19 cellular contexts compared by ENCODE assay signal in the genomic region with DNA sequence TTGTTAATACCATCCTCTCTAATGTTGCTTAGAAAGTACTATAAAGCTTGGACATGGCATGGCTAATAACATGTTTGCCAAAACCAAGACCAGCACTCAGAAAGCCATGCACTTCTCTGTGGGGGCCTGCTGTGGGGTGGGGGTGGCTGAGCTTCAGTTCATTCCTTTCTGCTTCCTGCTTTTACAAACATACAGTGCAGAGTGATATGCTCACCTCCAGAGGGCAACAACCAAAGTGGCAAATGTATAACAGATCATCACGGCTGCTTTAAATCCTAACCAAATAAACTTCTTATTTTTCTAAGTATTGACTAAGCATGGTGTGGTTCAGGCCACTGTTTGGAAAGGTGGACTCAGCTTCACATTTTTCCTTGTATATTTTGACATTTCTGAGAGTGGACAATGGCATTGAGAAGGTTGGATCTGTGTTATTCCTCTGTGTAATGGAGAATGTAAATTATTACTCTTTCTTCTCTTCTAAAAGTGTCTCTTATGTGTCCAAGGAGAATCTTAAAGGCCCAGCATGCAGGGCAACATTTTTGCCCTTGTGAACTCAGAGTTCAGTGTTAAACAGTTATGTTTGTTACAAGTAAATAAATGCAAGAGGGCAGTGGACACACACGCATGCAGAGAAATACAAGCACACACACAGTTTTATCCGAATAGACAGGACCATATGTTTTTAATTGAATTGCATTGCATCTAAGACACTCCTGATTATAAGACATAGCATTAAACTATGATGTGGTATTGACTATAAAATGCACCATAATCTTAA.
A peak's percentile ranks its signal among the peaks of the same experiment; 100 is the strongest.
DNase-seq lines count a peak whose midpoint lies in the region; ATAC-seq, FAIRE-seq and TF ChIP-seq lines count a peak whose summit lies in the region.
"Had no signal": no experiment of that assay in that cellular context is flagged by ENCODE, and none has a peak within 500 bp of the region (broad histone marks: within the 10 kb centered on the region; RNA-seq: fewer than 3 reads in every experiment).

No MANE protein-coding gene starts in this region.

- no peak for TF ChIP-seq EP300 in A549 (IDR thresholded peaks at IDR 0.05)

- H3K9me2 ChIP-seq in GM23338 (ENCODE audit: insufficient read depth) (no peaks in the 10 kb centered on the region; the same call in 1 of the 2 replicates), PC-9 (ENCODE audit: insufficient read depth) (no peaks in the 10 kb centered on the region)

- CTCF ChIA-PET in A549 (lab: Yijun Ruan, JAX) = interaction anchor here (0.8 to 3.4 kb wide), 7 partner anchors 9 to 230 kb away, joined by 3 to 22 read pairs (median 5); no protein-coding TSS in a partner anchor
- CTCF ChIA-PET in PC-9 (lab: Charles Lee) = no interaction called here
- CTCF ChIA-PET in mammary epithelial cell (lab: Charles Lee; ENCODE audit: low non-redundant PET) = no interaction called here

- H3K4me2 ChIP-seq in A549 = no peak overlapping the region
- no peak overlapping the region for H3K4me2 ChIP-seq in GM23338
- no peak overlapping the region for H3K4me2 ChIP-seq in PC-9
- H3K4me2 ChIP-seq in mammary epithelial cell (ENCODE audit: insufficient read depth, low read depth, low read length) = no peak overlapping the region
- H3K4me2 ChIP-seq: smooth muscle cell had no signal

- H3K9me3 ChIP-seq in A549 = no peaks in the 10 kb centered on the region
- H3K9me3 ChIP-seq in PC-9 (ENCODE audit: insufficient read depth, low read depth) = no peaks in the 10 kb centered on the region
- no peaks in the 10 kb centered on the region for H3K9me3 ChIP-seq in mammary epithelial cell (replicated peaks; ENCODE audit: insufficient read depth, low read length)
- H3K9me3 ChIP-seq in tibial artery = no peaks in the 10 kb centered on the region
- H3K9me3 ChIP-seq: gastrocnemius medialis had no signal

- no peaks in the 10 kb centered on the region for H3K9me3 Mint-ChIP-seq in GM23338
- H3K9me3 Mint-ChIP-seq in stimulated activated memory B cell treated with anti-CD40 and anti-IgM and Interleukin-4, amounts not matched to agents 10 μg/mL and 1 μg/mL and 100 μg/mL, for 72 hours = no peaks in the 10 kb centered on the region
- H3K9me3 Mint-ChIP-seq: activated naive CD4-positive, alpha-beta T cell treated with anti-CD3 and anti-CD28 coated beads, Interleukin-2, amount 10 ng/mL, durations not matched to agents 7 days and 5 days had no signal

- TF ChIP-seq CTCF in A549 (IDR thresholded peaks at IDR 0.05) = peak; percentile 6; the same call in 1 of the 3 replicates
- peak; percentile 29 to 41; a peak in 3 of 4 replicates for TF ChIP-seq CTCF in GM23338 (conservative IDR thresholded peaks at IDR 0.05; ENCODE audit: low read depth in 2 of 2)
- TF ChIP-seq CTCF in PC-9 (conservative IDR thresholded peaks at IDR 0.05) = peak; percentile 20; the same call in 1 of the 2 replicates
- peak; percentile 36 for TF ChIP-seq CTCF in epithelial cell of proximal tubule (conservative IDR thresholded peaks at IDR 0.05; ENCODE audit: low read depth, low read length)
- no peak for TF ChIP-seq CTCF in mammary epithelial cell (conservative IDR thresholded peaks at IDR 0.05 in 1 of 2, IDR thresholded peaks at IDR 0.05 in 1 of 2; ENCODE audit: extremely low read depth in 1 of 2, insufficient read depth in 1 of 2, low read depth in 1 of 2, low read length in 2 of 2)
- TF ChIP-seq CTCF in tibial artery (IDR thresholded peaks at IDR 0.05) = no peak

- H4K20me1 ChIP-seq in GM23338 (replicated peaks; ENCODE audit: insufficient read depth) = no peaks in the 10 kb centered on the region
- H4K20me1 ChIP-seq in PC-9 (ENCODE audit: insufficient read depth) = no peaks in the 10 kb centered on the region
- H4K20me1 ChIP-seq in mammary epithelial cell (ENCODE audit: insufficient read depth, low read length) = no peaks in the 10 kb centered on the region

- H3K4me3 ChIP-seq in A549 (no peak overlapping the region), GM23338 (no peak overlapping the region), PC-9 (no peak overlapping the region), epithelial cell of proximal tubule (ENCODE audit: low read depth, low read length) (no peak overlapping the region), mammary epithelial cell (replicated peaks in 1 of 3; ENCODE audit: insufficient read depth in 1 of 3, low read depth in 2 of 3, low read length in 3 of 3) (no peak overlapping the region), tibial artery (no peak overlapping the region)
- H3K4me3 ChIP-seq: cardiac muscle cell, gastrocnemius medialis, smooth muscle cell had no signal

- H3K27ac ChIP-seq in A549 (no peak overlapping the region), GM23338 (ENCODE audit: low read depth) (no peak overlapping the region), PC-9 (no peak overlapping the region), mammary epithelial cell (ENCODE audit: insufficient read depth, low read depth, low read length) (no peak overlapping the region), tibial artery (no peak overlapping the region)
- H3K27ac ChIP-seq: cardiac muscle cell, gastrocnemius medialis had no signal

- no TSS peak for BruUV-seq in PC-9 (replicated peaks; lab: Mats Ljungman, UMichigan)
- no TSS peak for BruUV-seq in mammary epithelial cell (replicated peaks; lab: Mats Ljungman, UMichigan)

- no peak for TF ChIP-seq RAD21 in A549 (conservative IDR thresholded peaks at IDR 0.05 in 1 of 2, IDR thresholded peaks at IDR 0.05 in 1 of 2)

- H3K27me3 ChIP-seq in GM23338 (ENCODE audit: insufficient read depth) (no peaks in the 10 kb centered on the region), PC-9 (ENCODE audit: insufficient read depth, low read depth) (no peaks in the 10 kb centered on the region), mammary epithelial cell (ENCODE audit: insufficient read depth, low read length) (no peaks in the 10 kb centered on the region), tibial artery (no peaks in the 10 kb centered on the region)
- H3K27me3 ChIP-seq: cardiac muscle cell, gastrocnemius medialis had no signal

- 44% methylated on average over 3 of the region's 3 CpGs for WGBS in A549 (ENCODE audit: missing lambda C conversion rate)
- WGBS in mammary epithelial cell (ENCODE audit: low coverage, missing lambda C conversion rate) = 84% methylated on average over 3 of the region's 3 CpGs

- H3K36me3 ChIP-seq in GM23338 (ENCODE audit: insufficient read depth) = no peaks in the 10 kb centered on the region
- no peaks in the 10 kb centered on the region for H3K36me3 ChIP-seq in PC-9 (ENCODE audit: low read depth)
- no peaks in the 10 kb centered on the region for H3K36me3 ChIP-seq in mammary epithelial cell (ENCODE audit: insufficient read depth, low read length)
- H3K36me3 ChIP-seq in tibial artery = no peaks in the 10 kb centered on the region
- H3K36me3 ChIP-seq: cardiac muscle cell, gastrocnemius medialis had no signal

- no peak for FAIRE-seq in A549 (lab: Jason Lieb, UNC)
- FAIRE-seq: GM12892 had no signal

- no peak overlapping the region for H3K27ac Mint-ChIP-seq in GM23338
- no peak overlapping the region for H3K27ac Mint-ChIP-seq in stimulated activated memory B cell treated with anti-CD40 and anti-IgM and Interleukin-4, amounts not matched to agents 10 μg/mL and 1 μg/mL and 100 μg/mL, for 72 hours
- H3K27ac Mint-ChIP-seq: activated naive CD4-positive, alpha-beta T cell treated with anti-CD3 and anti-CD28 coated beads, Interleukin-2, amount 10 ng/mL, durations not matched to agents 7 days and 5 days had no signal

- ATAC-seq in A549 = peak; percentile 74 to 83; a peak in 5 of 6 replicates
- peak; percentile 46 for ATAC-seq in GM23338
- ATAC-seq in stimulated activated memory B cell treated with anti-CD40 and anti-IgM and Interleukin-4, amounts not matched to agents 10 μg/mL and 1 μg/mL and 100 μg/mL, for 72 hours = no peak
- ATAC-seq: gastrocnemius medialis had no signal

- no peak overlapping the region for H3K4me3 Mint-ChIP-seq in GM23338
- no peak overlapping the region for H3K4me3 Mint-ChIP-seq in stimulated activated memory B cell treated with anti-CD40 and anti-IgM and Interleukin-4, amounts not matched to agents 10 μg/mL and 1 μg/mL and 100 μg/mL, for 72 hours
- H3K4me3 Mint-ChIP-seq: activated naive CD4-positive, alpha-beta T cell treated with anti-CD3 and anti-CD28 coated beads, Interleukin-2, amount 10 ng/mL, durations not matched to agents 7 days and 5 days had no signal

- peaks cover 22% of the 10 kb centered on the region; the same call in 2 of the 3 replicates for H3K4me1 Mint-ChIP-seq in GM23338
- no peaks in the 10 kb centered on the region for H3K4me1 Mint-ChIP-seq in stimulated activated memory B cell treated with anti-CD40 and anti-IgM and Interleukin-4, amounts not matched to agents 10 μg/mL and 1 μg/mL and 100 μg/mL, for 72 hours
- H3K4me1 Mint-ChIP-seq: activated naive CD4-positive, alpha-beta T cell treated with anti-CD3 and anti-CD28 coated beads, Interleukin-2, amount 10 ng/mL, durations not matched to agents 7 days and 5 days had no signal

- no peak overlapping the region for H3K9ac ChIP-seq in mammary epithelial cell (ENCODE audit: insufficient read depth, low read length)

- H3K4me1 ChIP-seq in A549 (no peaks in the 10 kb centered on the region), GM23338 (ENCODE audit: insufficient read depth) (peaks cover 12% of the 10 kb centered on the region), PC-9 (replicated peaks; ENCODE audit: insufficient read depth) (no peaks in the 10 kb centered on the region), mammary epithelial cell (ENCODE audit: insufficient read depth, low read length) (no peaks in the 10 kb centered on the region), tibial artery (no peaks in the 10 kb centered on the region)
- H3K4me1 ChIP-seq: gastrocnemius medialis had no signal

- H3F3A ChIP-seq in GM23338 (replicated peaks; ENCODE audit: low read depth) = no peaks in the 10 kb centered on the region
- no peaks in the 10 kb centered on the region for H3F3A ChIP-seq in PC-9 (ENCODE audit: insufficient read depth, low read depth)

- in situ Hi-C loops in mammary epithelial cell (cut with MboI; ENCODE audit: low sequenced_read_pairs in 2 of 2) = no loop called here

- no peaks in the 10 kb centered on the region for H3K36me3 Mint-ChIP-seq in GM23338 (ENCODE audit: low read depth)
- H3K36me3 Mint-ChIP-seq in stimulated activated memory B cell treated with anti-CD40 and anti-IgM and Interleukin-4, amounts not matched to agents 10 μg/mL and 1 μg/mL and 100 μg/mL, for 72 hours = no peaks in the 10 kb centered on the region
- H3K36me3 Mint-ChIP-seq: activated naive CD4-positive, alpha-beta T cell treated with anti-CD3 and anti-CD28 coated beads, Interleukin-2, amount 10 ng/mL, durations not matched to agents 7 days and 5 days had no signal

- no peaks in the 10 kb centered on the region for H3K27me3 Mint-ChIP-seq in GM23338 (ENCODE audit: insufficient read depth, low read depth, poor library complexity)
- H3K27me3 Mint-ChIP-seq in stimulated activated memory B cell treated with anti-CD40 and anti-IgM and Interleukin-4, amounts not matched to agents 10 μg/mL and 1 μg/mL and 100 μg/mL, for 72 hours = peaks cover 16% of the 10 kb centered on the region

- intact Hi-C loops in PC-9 (cut with micrococcal nuclease; ENCODE audit: unreplicated experiment) (no loop called here), mammary epithelial cell (cut with micrococcal nuclease) (no loop called here), tibial artery (cut with DNase I; ENCODE audit: low total_unique reads) (no loop called here)

- H3K79me2 ChIP-seq in GM23338 (replicated peaks; ENCODE audit: insufficient read depth) = no peaks in the 10 kb centered on the region
- no peaks in the 10 kb centered on the region for H3K79me2 ChIP-seq in PC-9 (ENCODE audit: low read depth)
- no peaks in the 10 kb centered on the region for H3K79me2 ChIP-seq in mammary epithelial cell (ENCODE audit: insufficient read depth, low read length)

- dilution Hi-C loops in mammary epithelial cell (cut with HindIII; ENCODE audit: low sequenced_read_pairs) = no loop called here

- DNase-seq in A549 (ENCODE audit: low read depth in 1 of 2, low spot score in 1 of 2) (peak in 1 of 2 experiments; percentile 10), GM23338 (ENCODE audit: low spot score) (no peak), PC-9 (no peak), epithelial cell of proximal tubule (ENCODE audit: low read depth) (no peak), mammary epithelial cell (no peak), tibial artery (no peak), NOMO-1 (lab: John Stamatoyannopoulos, UW; ENCODE audit: unreplicated experiment in 2 of 2) (no peak)
- DNase-seq: activated CD4-positive, CD25-positive, alpha-beta regulatory T cell; activated CD8-positive, alpha-beta memory T cell treated with anti-CD3 and anti-CD28 coated beads, Interleukin-2, amount 50 U/mL, for 4 hours; activated naive CD4-positive, alpha-beta T cell treated with anti-CD3 and anti-CD28 coated beads, Interleukin-2, amount 10 ng/mL, durations not matched to agents 7 days and 5 days; gastrocnemius medialis; NCI-H1092; NCI-H2171 treated with DMSO at 0.1 percent for 48 hours; nucleus accumbens; SW 1271 had no signal

- no peak for TF ChIP-seq POLR2A in A549 (IDR thresholded peaks at IDR 0.05; ENCODE audit: low read length)

- no peak overlapping the region for H2AFZ ChIP-seq in GM23338
- no peak overlapping the region for H2AFZ ChIP-seq in PC-9
- H2AFZ ChIP-seq in mammary epithelial cell (ENCODE audit: low read depth, low read length) = no peak overlapping the region

- POLR2A ChIA-PET in A549 (lab: Yijun Ruan, JAX) (no interaction called here), PC-9 (lab: Charles Lee; ENCODE audit: unreplicated experiment) (no interaction called here)

Comparison
In these comparisons a context has a peak if more than half of its experiments do, and no peak if none do; other contexts are left out.
1. CTCF ChIP-seq: peak in A549 (single experiment), GM23338 (2 of 2), PC-9 (single experiment) and epithelial cell of proximal tubule (single experiment); none in mammary epithelial cell (0 of 2) and tibial artery (0 of 2).